8 cellular contexts compared by ENCODE assay signal in the genomic region with DNA sequence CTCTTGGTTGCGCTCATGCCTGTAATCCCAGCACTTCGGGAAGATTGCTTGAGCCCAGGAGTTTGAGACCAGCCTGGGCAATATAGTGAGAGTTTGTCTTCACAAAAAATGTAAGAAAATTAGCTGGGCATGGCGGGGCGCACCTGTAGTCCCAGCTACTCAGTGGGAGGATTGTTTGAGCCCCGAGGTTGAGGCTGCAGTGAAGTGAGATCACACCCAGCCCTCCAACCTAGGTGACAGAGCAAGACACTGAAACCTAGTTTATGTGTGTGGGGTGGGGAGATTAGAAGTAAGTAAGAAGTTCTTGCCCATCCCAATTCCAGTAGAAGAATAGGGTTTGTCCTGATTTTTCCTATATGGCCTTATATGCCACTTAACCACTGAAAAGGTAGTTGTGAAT. TPM values are rescaled to one million over a fixed set of nuclear protein-coding genes. Genes with fewer than 3 reads are reported as not detected.
A peak's percentile ranks its signal among the peaks of the same experiment; 100 is the strongest.
DNase-seq lines count a peak whose midpoint lies in the region; ATAC-seq, FAIRE-seq and TF ChIP-seq lines count a peak whose summit lies in the region.

No MANE protein-coding gene starts in this region.

- FAIRE-seq in small intestine (lab: Jason Lieb, UNC) = no peak

- in situ Hi-C loops in astrocyte of the cerebellum (cut with HindIII; ENCODE audit: low sequenced_read_pairs) = no loop called here

- no peaks in the 10 kb centered on the region for H3K9me3 ChIP-seq in mesodermal cell (ENCODE audit: control insufficient read depth, low read length)
- no peaks in the 10 kb centered on the region for H3K9me3 ChIP-seq in small intestine (ENCODE audit: control insufficient read depth, low read depth)

- H3K27ac ChIP-seq in mesodermal cell (ENCODE audit: low read depth, low read length, severe bottlenecking) (no peak overlapping the region), small intestine (ENCODE audit: low read depth in 1 of 2, low read length in 1 of 2) (no peak overlapping the region)

- 79 to 80% methylated on average over 2 to 4 of the region's 5 CpGs for WGBS in mesodermal cell (ENCODE audit: insufficient coverage in 2 of 2), 2 experiments
- WGBS in small intestine, 3 donors = 19 to 46% (median 21%) methylated on average over 5 of the region's 5 CpGs

- no peak for TF ChIP-seq POLR2A in GM18505 (IDR thresholded peaks at IDR 0.05; ENCODE audit: borderline replicate concordance, extremely low read depth, insufficient read depth, insufficient read length)

- ATAC-seq in HG02763 (IDR thresholded peaks at IDR 0.05; ENCODE audit: unreplicated experiment) = no peak
- no peak for ATAC-seq in GM18505 (IDR thresholded peaks at IDR 0.05; ENCODE audit: unreplicated experiment)

- peaks cover 23% of the 10 kb centered on the region for H3K4me1 ChIP-seq in mesodermal cell (ENCODE audit: control insufficient read depth, insufficient read depth, low read length, poor library complexity, severe bottlenecking)
- H3K4me1 ChIP-seq in small intestine (ENCODE audit: control insufficient read depth in 2 of 2, insufficient read depth in 1 of 2, low read depth in 1 of 2, low read length in 1 of 2) = peaks cover 0 to 3% of the 10 kb centered on the region in 2 donors

- peak overlapping the region; percentile 99 for H3K4me3 ChIP-seq in astrocyte of the cerebellum (ENCODE audit: low read depth, low read length)
- peak overlapping the region; percentile 97 for H3K4me3 ChIP-seq in mesodermal cell (ENCODE audit: extremely low read depth, insufficient read depth, low read length, poor library complexity, severe bottlenecking)
- H3K4me3 ChIP-seq in small intestine (ENCODE audit: low read depth in 1 of 2, low read length in 2 of 2) = peak overlapping the region in 1 of 2 donors; percentile 37

- H3K36me3 ChIP-seq in mesodermal cell (ENCODE audit: control insufficient read depth, insufficient read depth, low read length) = peaks cover 58% of the 10 kb centered on the region
- peaks cover 8 to 10% of the 10 kb centered on the region in 2 donors for H3K36me3 ChIP-seq in small intestine (ENCODE audit: control insufficient read depth in 2 of 2, insufficient read depth in 2 of 2, low read length in 2 of 2)

- no peaks in the 10 kb centered on the region for H3K27me3 ChIP-seq in small intestine (ENCODE audit: control insufficient read depth in 2 of 2, insufficient read depth in 2 of 2, low read length in 2 of 2)

- DNase-seq in stimulated activated naive CD4-positive, alpha-beta T cell treated with Interleukin-2 at 50 U/mL for 16 hours (lab: John Stamatoyannopoulos, UW) = peak; percentile 10
- no peak for DNase-seq in stimulated activated naive CD4-positive, alpha-beta T cell (lab: John Stamatoyannopoulos, UW)
- DNase-seq in astrocyte of the cerebellum (ENCODE audit: low read depth) = no peak
- no peak for DNase-seq in small intestine
- no peak for DNase-seq in DMS53 treated with DMSO at 0.1 percent for 48 hours (lab: John Stamatoyannopoulos, UW; ENCODE audit: unreplicated experiment)

- no peak for TF ChIP-seq CTCF in astrocyte of the cerebellum (IDR thresholded peaks at IDR 0.05; ENCODE audit: low read depth, low read length, missing control alignments)

RNA-seq across cellular contexts. Expression of a gene that starts 2.0 kb away (rescaled TPM):
- 2,623 TPM for polyA plus RNA-seq in mesodermal cell (2013, experiment 1 of 2)
- polyA plus RNA-seq in mesodermal cell (2013, experiment 2 of 2) = 2,738 TPM
- polyA plus RNA-seq in small intestine = 1,000 to 10,000 TPM; 1,004 to 2,140 (median 1,631) TPM

RNA-seq across cellular contexts. Expression of a gene that starts 48.9 kb away (rescaled TPM):
- polyA plus RNA-seq in mesodermal cell (2013, experiment 1 of 2) = 18.5 TPM
- 20.0 TPM for polyA plus RNA-seq in mesodermal cell (2013, experiment 2 of 2)
- polyA plus RNA-seq in small intestine = 1 to 10 TPM; 3.2 to 6.4 (median 4.5) TPM
